In genomic region chr5:13909271-13909670, GRCh38 we compare ENCODE assay signal across 3 cellular contexts.
"Had no signal": no experiment of that assay in that cellular context is flagged by ENCODE, and none has a peak within 500 bp of the region (broad histone marks: within the 10 kb centered on the region; RNA-seq: fewer than 3 reads in every experiment).

No MANE protein-coding gene starts in this region.

- ATAC-seq: GM12878 had no signal

- DNase-seq: GDM1, GF-D8 had no signal

- H3K4me3 ChIP-seq: GM12878 had no signal
